ENCODE assay signal across 18 cellular contexts in genomic region chr4:155402941-155403340, GRCh38. TPM values are rescaled to one million over a fixed set of nuclear protein-coding genes. Genes with fewer than 3 reads are reported as not detected.
DNase-seq lines count a peak whose midpoint lies in the region; ATAC-seq, FAIRE-seq and TF ChIP-seq lines count a peak whose summit lies in the region.
"Had no signal": no experiment of that assay in that cellular context is flagged by ENCODE, and none has a peak within 500 bp of the region (broad histone marks: within the 10 kb centered on the region; RNA-seq: fewer than 3 reads in every experiment).

No MANE protein-coding gene starts in this region.

- H3K56ac ChIP-seq in H1 (replicated peaks; ENCODE audit: insufficient read length, low read depth, low read length): no peak overlapping the region
- H3K56ac ChIP-seq in mesendoderm (ENCODE audit: low read length): no peak overlapping the region

- H3K4me2 ChIP-seq in H1 (ENCODE audit: insufficient read depth in 1 of 2, low read depth in 2 of 2, low read length in 2 of 2) (no peak overlapping the region), mesendoderm (ENCODE audit: low read length) (no peak overlapping the region)

- TF ChIP-seq RAD21 in H1 (IDR thresholded peaks at IDR 0.05 in 1 of 2, conservative IDR thresholded peaks at IDR 0.05 in 1 of 2; ENCODE audit: low read depth in 2 of 2, low read length in 2 of 2): no peak

- H2BK12ac ChIP-seq in H1 (ENCODE audit: low read depth, low read length): no peak overlapping the region

- no peak overlapping the region for H3K4me3 ChIP-seq in H1 (ENCODE audit: extremely low read depth in 1 of 4, insufficient read depth in 2 of 4, low read depth in 3 of 4, low read length in 4 of 4)
- no peak overlapping the region for H3K4me3 ChIP-seq in mesendoderm (ENCODE audit: low read length)
- no peak overlapping the region for H3K4me3 ChIP-seq in right atrium auricular region
- H3K4me3 ChIP-seq: GM12878, SJCRH30 had no signal

- WGBS in H1 (ENCODE audit: extremely low coverage in 1 of 2, insufficient coverage in 1 of 2, insufficient read length in 1 of 2, insufficient replicate concordance in 2 of 2, low coverage in 1 of 2, low lambda C conversion rate in 2 of 2, missing lambda C conversion rate in 1 of 2), 2 experiments: 80% methylated on average over 2 of the region's 2 CpGs; no CpG with 5 or more reads in 1 of the 2 experiments
- WGBS in mesendoderm (ENCODE audit: extremely low coverage, insufficient coverage, low lambda C conversion rate): no CpG with 5 or more reads among the region's 2 CpGs

- H2BK5ac ChIP-seq in H1 (ENCODE audit: low read depth, low read length): no peak overlapping the region
- H2BK5ac ChIP-seq in mesendoderm (ENCODE audit: low read length): no peak overlapping the region

- no peak for TF ChIP-seq EP300 in H1 (IDR thresholded peaks at IDR 0.05; ENCODE audit: borderline replicate concordance in 1 of 2, low read depth in 2 of 2, low read length in 2 of 2)

- CTCF ChIA-PET in H1 (lab: Charles Lee; ENCODE audit: partially characterized antibody): interaction anchor here (1.0 to 2.2 kb wide), 4 partner anchors 38 to 398 kb away, joined by 3 to 9 read pairs (median 4); no protein-coding TSS in a partner anchor
- CTCF ChIA-PET in CD4-positive, alpha-beta T cell (lab: Charles Lee): no interaction called here

- H3K9me3 Mint-ChIP-seq in stimulated activated memory B cell treated with anti-CD40 and anti-IgM and Interleukin-4, amounts not matched to agents 10 μg/mL and 1 μg/mL and 100 μg/mL, for 72 hours: no peaks in the 10 kb centered on the region
- no peaks in the 10 kb centered on the region for H3K9me3 Mint-ChIP-seq in CD4-positive, alpha-beta T cell

- no peaks in the 10 kb centered on the region for H3K79me2 ChIP-seq in H1 (ENCODE audit: control insufficient read depth in 1 of 2, insufficient read depth in 2 of 2, low read length in 2 of 2)
- no peaks in the 10 kb centered on the region for H3K79me2 ChIP-seq in mesendoderm (ENCODE audit: control insufficient read depth, insufficient read depth, low read length)

- no peaks in the 10 kb centered on the region for H3K36me3 Mint-ChIP-seq in stimulated activated memory B cell treated with anti-CD40 and anti-IgM and Interleukin-4, amounts not matched to agents 10 μg/mL and 1 μg/mL and 100 μg/mL, for 72 hours
- no peaks in the 10 kb centered on the region for H3K36me3 Mint-ChIP-seq in CD4-positive, alpha-beta T cell (ENCODE audit: low read depth)
- H3K36me3 Mint-ChIP-seq: CD4-positive, CD25-positive, alpha-beta regulatory T cell had no signal

- H4K8ac ChIP-seq in H1 (ENCODE audit: extremely low read depth, insufficient read depth, low read length) (no peak overlapping the region), mesendoderm (ENCODE audit: low read depth, low read length) (no peak overlapping the region)

- no peak overlapping the region for H3K23ac ChIP-seq in H1 (ENCODE audit: insufficient read length)
- no peak overlapping the region for H3K23ac ChIP-seq in mesendoderm (ENCODE audit: low read length)

- no peak for ATAC-seq in stimulated activated memory B cell treated with anti-CD40 and anti-IgM and Interleukin-4, amounts not matched to agents 10 μg/mL and 1 μg/mL and 100 μg/mL, for 72 hours
- ATAC-seq in CD4-positive, alpha-beta T cell (ENCODE audit: poor library complexity): no peak
- ATAC-seq: GM12878, HCT116 had no signal

- H3K4me1 Mint-ChIP-seq in stimulated activated memory B cell treated with anti-CD40 and anti-IgM and Interleukin-4, amounts not matched to agents 10 μg/mL and 1 μg/mL and 100 μg/mL, for 72 hours: no peaks in the 10 kb centered on the region
- H3K4me1 Mint-ChIP-seq in CD4-positive, alpha-beta T cell (ENCODE audit: low read depth): no peaks in the 10 kb centered on the region
- H3K4me1 Mint-ChIP-seq: B cell; CD4-positive, CD25-positive, alpha-beta regulatory T cell had no signal

- H3K36me3 ChIP-seq in H1 (ENCODE audit: control insufficient read depth in 2 of 4, insufficient read depth in 4 of 4, low read length in 3 of 4) (no peaks in the 10 kb centered on the region), mesendoderm (ENCODE audit: control insufficient read depth, insufficient read depth, low read length) (no peaks in the 10 kb centered on the region), right atrium auricular region (no peaks in the 10 kb centered on the region)
- H3K36me3 ChIP-seq: SJCRH30 had no signal

- intact Hi-C loops in CD4-positive, alpha-beta T cell (cut with DNase I, micrococcal nuclease): no loop called here

- POLR2A ChIA-PET in H1 (lab: Charles Lee; ENCODE audit: partially characterized antibody): no interaction called here
- POLR2A ChIA-PET in CD4-positive, alpha-beta T cell (lab: Charles Lee): no interaction called here

- FAIRE-seq in H1 (lab: Jason Lieb, UNC): no peak
- FAIRE-seq: GM12878 had no signal

- H2AK5ac ChIP-seq in H1 (ENCODE audit: low read depth, low read length) (no peak overlapping the region), mesendoderm (ENCODE audit: low read length) (no peak overlapping the region)

- no peak overlapping the region for H2BK15ac ChIP-seq in H1 (ENCODE audit: low read length)
- no peak overlapping the region for H2BK15ac ChIP-seq in mesendoderm (replicated peaks; ENCODE audit: low read depth)

- no peak overlapping the region for H3K4ac ChIP-seq in H1 (replicated peaks; ENCODE audit: insufficient read length, low read depth, low read length)
- H3K4ac ChIP-seq in mesendoderm (ENCODE audit: low read depth, low read length): no peak overlapping the region

- 0 out of 7 replicates have a peak, but pooled peaks cover 0 to 4% (median 0%) of the 10 kb centered on the region in 4 experiments for H3K27me3 ChIP-seq in H1 (replicated peaks in 1 of 4; ENCODE audit: control insufficient read depth in 3 of 4, extremely low read depth in 1 of 4, insufficient read depth in 3 of 4, low read length in 3 of 4)
- no peaks in the 10 kb centered on the region for H3K27me3 ChIP-seq in mesendoderm (ENCODE audit: insufficient read depth, low read length, poor library complexity)
- no peaks in the 10 kb centered on the region for H3K27me3 ChIP-seq in CD4-positive, alpha-beta T cell (ENCODE audit: control insufficient read depth, insufficient read depth, low read length)
- H3K27me3 ChIP-seq in right atrium auricular region: no peaks in the 10 kb centered on the region
- H3K27me3 ChIP-seq: SJCRH30 had no signal

- H3K4me1 ChIP-seq in H1 (replicated peaks in 1 of 4; ENCODE audit: control insufficient read depth in 3 of 4, insufficient read depth in 4 of 4, low read length in 3 of 4) (no peaks in the 10 kb centered on the region), mesendoderm (ENCODE audit: control insufficient read depth, low read depth, low read length) (no peaks in the 10 kb centered on the region), right atrium auricular region (no peaks in the 10 kb centered on the region)
- H3K4me1 ChIP-seq: SJCRH30 had no signal

- no peak for TF ChIP-seq POLR2A in H1 (IDR thresholded peaks at IDR 0.05; ENCODE audit: control extremely low read depth in 1 of 2, low read depth in 2 of 2, low read length in 2 of 2)

- no peak overlapping the region for H3K14ac ChIP-seq in H1 (ENCODE audit: insufficient read length)

- H3K9ac ChIP-seq in H1 (replicated peaks in 1 of 4; ENCODE audit: extremely low read depth in 1 of 4, low read depth in 3 of 4, low read length in 3 of 4) (no peak overlapping the region), mesendoderm (ENCODE audit: low read length) (no peak overlapping the region)

- H3K27ac ChIP-seq in H1 (ENCODE audit: low read depth, low read length): no peak overlapping the region
- no peak overlapping the region for H3K27ac ChIP-seq in mesendoderm (ENCODE audit: low read depth, low read length)
- no peak overlapping the region for H3K27ac ChIP-seq in CD4-positive, alpha-beta T cell (ENCODE audit: low read depth, low read length)
- no peak overlapping the region for H3K27ac ChIP-seq in right atrium auricular region
- H3K27ac ChIP-seq: SJCRH30 had no signal

- no peaks in the 10 kb centered on the region for H3K79me1 ChIP-seq in H1 (ENCODE audit: low read depth, low read length)
- no peaks in the 10 kb centered on the region for H3K79me1 ChIP-seq in mesendoderm (ENCODE audit: low read length)

- no peak overlapping the region for H4K5ac ChIP-seq in H1 (ENCODE audit: insufficient read length, low read depth, low read length)
- no peak overlapping the region for H4K5ac ChIP-seq in mesendoderm (ENCODE audit: low read length)

- H2BK120ac ChIP-seq in H1 (replicated peaks; ENCODE audit: low read depth, low read length) (no peak overlapping the region), mesendoderm (ENCODE audit: low read depth, low read length) (no peak overlapping the region)

- H2AFZ ChIP-seq in H1 (ENCODE audit: low read length): 0 out of 2 replicates have a peak overlapping the region, but pooled peaks have one; percentile 1

- no peak overlapping the region for H4K91ac ChIP-seq in H1 (replicated peaks; ENCODE audit: insufficient read length, low read length)

- no peak for TF ChIP-seq CTCF in H1 (IDR thresholded peaks at IDR 0.05; ENCODE audit: control extremely low read depth in 1 of 3, insufficient read depth in 1 of 3, low read depth in 1 of 3, low read length in 3 of 3)
- no peak for TF ChIP-seq CTCF in CD4-positive, alpha-beta T cell (IDR thresholded peaks at IDR 0.05)
- no peak for TF ChIP-seq CTCF in right atrium auricular region (IDR thresholded peaks at IDR 0.05)

- H3K27ac Mint-ChIP-seq in stimulated activated memory B cell treated with anti-CD40 and anti-IgM and Interleukin-4, amounts not matched to agents 10 μg/mL and 1 μg/mL and 100 μg/mL, for 72 hours: no peak overlapping the region
- no peak overlapping the region for H3K27ac Mint-ChIP-seq in CD4-positive, alpha-beta T cell
- H3K27ac Mint-ChIP-seq: B cell; CD4-positive, CD25-positive, alpha-beta regulatory T cell had no signal

- H3K4me3 Mint-ChIP-seq in stimulated activated memory B cell treated with anti-CD40 and anti-IgM and Interleukin-4, amounts not matched to agents 10 μg/mL and 1 μg/mL and 100 μg/mL, for 72 hours: no peak overlapping the region
- H3K4me3 Mint-ChIP-seq in CD4-positive, alpha-beta T cell: no peak overlapping the region
- H3K4me3 Mint-ChIP-seq: B cell; CD4-positive, CD25-positive, alpha-beta regulatory T cell had no signal

- no peaks in the 10 kb centered on the region for H4K20me1 ChIP-seq in H1 (replicated peaks in 1 of 2; ENCODE audit: control insufficient read depth in 1 of 2, insufficient read depth in 2 of 2, low read length in 2 of 2)

- DNase-seq in OCI-M1 (lab: John Stamatoyannopoulos, UW) (peak; percentile 53), H1 (ENCODE audit: low read depth in 1 of 2, low spot score in 2 of 2) (no peak), mesendoderm (peak; percentile 23), D341Med (ENCODE audit: low spot score) (no peak), right atrium auricular region (ENCODE audit: low spot score) (no peak)
- DNase-seq in CD4-positive, alpha-beta T cell: no peak
- DNase-seq: CD4-positive, CD25-positive, alpha-beta regulatory T cell; DND-41; GDM1; KBM-7; NCI-H1436 treated with DMSO at 0.1 percent for 48 hours; NCI-H2081; NCI-H748 treated with DMSO at 0.1 percent for 48 hours; SJCRH30 had no signal

- H3K23me2 ChIP-seq in H1 (ENCODE audit: low read depth, low read length): no peaks in the 10 kb centered on the region

- peaks cover 16% of the 10 kb centered on the region for H3K27me3 Mint-ChIP-seq in stimulated activated memory B cell treated with anti-CD40 and anti-IgM and Interleukin-4, amounts not matched to agents 10 μg/mL and 1 μg/mL and 100 μg/mL, for 72 hours
- H3K27me3 Mint-ChIP-seq in CD4-positive, alpha-beta T cell: no peaks in the 10 kb centered on the region
- H3K27me3 Mint-ChIP-seq: CD4-positive, CD25-positive, alpha-beta regulatory T cell had no signal

- H2BK20ac ChIP-seq in H1 (ENCODE audit: low read length): no peak overlapping the region

- no peak overlapping the region for H3K18ac ChIP-seq in H1 (ENCODE audit: extremely low read depth, low read length)
- no peak overlapping the region for H3K18ac ChIP-seq in mesendoderm (ENCODE audit: low read length)

- no peaks in the 10 kb centered on the region for H3K9me3 ChIP-seq in H1 (ENCODE audit: insufficient read depth in 2 of 2, low read depth in 1 of 2, low read length in 1 of 2)
- H3K9me3 ChIP-seq in CD4-positive, alpha-beta T cell (ENCODE audit: control insufficient read depth, low read length): no peaks in the 10 kb centered on the region
- H3K9me3 ChIP-seq in right atrium auricular region: no peaks in the 10 kb centered on the region
- H3K9me3 ChIP-seq: SJCRH30 had no signal

RNA-seq across cellular contexts. Expression of gene MAP9, which starts 26.2 kb away (rescaled TPM):
- total RNA-seq in H1 (2021; fragmentation: NEBNext Ultra II Directional; extraction: Animal tissue kit (Norgen Biotek cat#: 25700)): 18.6 and 18.9 TPM in 2 replicates
- 2.1 and 2.4 TPM in 2 replicates for polyA plus RNA-seq in H1 (2011; rRNA removed)
- 2.1 TPM for polyA plus RNA-seq in H1 (2011; cell fraction: cytosol; rRNA removed)
- polyA plus RNA-seq in H1 (2011; cell fraction: nucleus; rRNA removed): 7.3 TPM
- 5.5 to 9.5 TPM (median 6.3 TPM) in 4 replicates for polyA plus RNA-seq in H1 (2012, experiment 1 of 2)
- 0.66 TPM for polyA plus RNA-seq in H1 (2012, experiment 2 of 2)
- polyA plus RNA-seq in H1 (2013, experiment 1 of 2): 40.9 TPM
- 33.6 TPM for polyA plus RNA-seq in H1 (2013, experiment 2 of 2)
- 5.6 and 8.0 TPM in 2 replicates for polyA minus RNA-seq in H1 (2011; rRNA and poly(A)+ RNA removed)
- 5.9 TPM for polyA minus RNA-seq in H1 (2011; cell fraction: cytosol; rRNA and poly(A)+ RNA removed)
- 39.6 TPM for polyA minus RNA-seq in H1 (2011; cell fraction: nucleus; rRNA and poly(A)+ RNA removed)
- polyA plus RNA-seq in mesendoderm (2013, experiment 1 of 2): 22.5 TPM
- polyA plus RNA-seq in mesendoderm (2013, experiment 2 of 2): 23.0 TPM
- 10 to 100 TPM; 15.5 to 16.5 TPM for total RNA-seq in CD4-positive, alpha-beta T cell
- 1 to 10 TPM; 4.5 to 9.5 TPM for total RNA-seq in right atrium auricular region

Comparison
In these comparisons a context has a peak if more than half of its experiments do, and no peak if none do; other contexts are left out.
1. DNase-seq: peak in OCI-M1 (single experiment) and mesendoderm (single experiment); none in H1 (0 of 2), D341Med (single experiment), CD4-positive, alpha-beta T cell (0 of 10) and right atrium auricular region (single experiment).